Comparison of ENCODE assay signal across 17 cellular contexts in genomic region chr4:173669460-173670179, GRCh38.
DNase-seq lines count a peak whose midpoint lies in the region; ATAC-seq and TF ChIP-seq lines count a peak whose summit lies in the region.
"Had no signal": no experiment of that assay in that cellular context is flagged by ENCODE, and none has a peak within 500 bp of the region (broad histone marks: within the 10 kb centered on the region; RNA-seq: fewer than 3 reads in every experiment).

No MANE protein-coding gene starts in this region.

- peak overlapping the region in 3 of 4 donors; percentile 7 to 64 (median 46) for H3K27ac ChIP-seq in body of pancreas

- in situ Hi-C loops in HAP-1 (cut with MboI; ENCODE audit: low sequenced_read_pairs): no loop called here

- ATAC-seq in Right ventricle myocardium inferior: peak; percentile 97
- peak; percentile 79 for ATAC-seq in body of pancreas
- ATAC-seq in left cardiac atrium: peak; percentile 89 to 93
- ATAC-seq in left lobe of liver: peak; percentile 19
- no peak for ATAC-seq in activated naive CD4-positive, alpha-beta T cell treated with anti-CD3 and anti-CD28 coated beads, Interleukin-2, amount 50 U/mL, for 72 hours
- ATAC-seq: GM12878, GM23338 had no signal

- DNase-seq in Right ventricle myocardium inferior (ENCODE audit: missing footprints): no peak
- DNase-seq in cardiac septum (ENCODE audit: low spot score): no peak
- DNase-seq in body of pancreas: peak in 2 of 4 donors; percentile 22 to 31
- DNase-seq in left cardiac atrium: no peak
- DNase-seq in left lobe of liver (ENCODE audit: low spot score): no peak
- DNase-seq in activated naive CD4-positive, alpha-beta T cell treated with anti-CD3 and anti-CD28 coated beads, Interleukin-2, amount 50 U/mL, for 72 hours (ENCODE audit: low spot score in 2 of 2): no peak
- no peak for DNase-seq in HAP-1 (ENCODE audit: low spot score in 2 of 2)
- no peak for DNase-seq in NCI-H446 treated with DMSO at 0.1 percent for 48 hours (lab: John Stamatoyannopoulos, UW)
- DNase-seq: 8988T; AML-193; C1 segment of cervical spinal cord; Calu3; CD4-positive, alpha-beta T cell; DMS 273 treated with DMSO at 0.1 percent for 48 hours; H7 had no signal

- H3K9me3 ChIP-seq in body of pancreas (no peaks in the 10 kb centered on the region), HAP-1 (no peaks in the 10 kb centered on the region)

- no peak overlapping the region for H3K4me3 ChIP-seq in body of pancreas
- no peak overlapping the region for H3K4me3 ChIP-seq in HAP-1
- H3K4me3 ChIP-seq: GM12878, GM23338 had no signal

- no peak for TF ChIP-seq POLR2A in body of pancreas (IDR thresholded peaks at IDR 0.05)

- no peaks in the 10 kb centered on the region for H3K27me3 ChIP-seq in body of pancreas
- H3K27me3 ChIP-seq in HAP-1 (ENCODE audit: low read depth): no peaks in the 10 kb centered on the region

- peaks cover 0 to 4% of the 10 kb centered on the region in 2 donors for H3K9me3 Mint-ChIP-seq in activated naive CD4-positive, alpha-beta T cell treated with anti-CD3 and anti-CD28 coated beads, Interleukin-2, amount 50 U/mL, for 72 hours
- H3K9me3 Mint-ChIP-seq: GM23338 had no signal

- H3K27ac Mint-ChIP-seq in activated naive CD4-positive, alpha-beta T cell treated with anti-CD3 and anti-CD28 coated beads, Interleukin-2, amount 50 U/mL, for 72 hours: no peak overlapping the region
- H3K27ac Mint-ChIP-seq: CD4-positive, alpha-beta T cell; GM23338 had no signal

- intact Hi-C loops in Right ventricle myocardium inferior (cut with DNase I) (loop anchor here (1.0 to 5.0 kb wide), 2 partner anchors 77 to 137 kb away; partner anchors contain the start of gene HAND2), cardiac septum (cut with DNase I) (no loop called here), body of pancreas (cut with DNase I) (no loop called here), left cardiac atrium (cut with DNase I) (no loop called here)

- TF ChIP-seq CTCF in body of pancreas (IDR thresholded peaks at IDR 0.05): no peak

- H3K4me1 ChIP-seq in body of pancreas: no peaks in the 10 kb centered on the region
- no peaks in the 10 kb centered on the region for H3K4me1 ChIP-seq in HAP-1

- H3K36me3 ChIP-seq in body of pancreas (replicated peaks in 1 of 2; ENCODE audit: insufficient read depth in 1 of 2, low read depth in 2 of 2): no peaks in the 10 kb centered on the region
- H3K36me3 ChIP-seq in HAP-1 (replicated peaks): no peaks in the 10 kb centered on the region

- peaks cover 0 to 8% of the 10 kb centered on the region in 2 donors for H3K36me3 Mint-ChIP-seq in activated naive CD4-positive, alpha-beta T cell treated with anti-CD3 and anti-CD28 coated beads, Interleukin-2, amount 50 U/mL, for 72 hours

- WGBS in body of pancreas, 2 donors: 28 to 30% methylated on average over 4 of the region's 4 CpGs

Comparison
In these comparisons a context has a peak if more than half of its experiments do, and no peak if none do; other contexts are left out.
1. ATAC-seq: peak in Right ventricle myocardium inferior (single experiment), body of pancreas (single experiment), left cardiac atrium (2 of 2) and left lobe of liver (single experiment); none in activated naive CD4-positive, alpha-beta T cell treated with anti-CD3 and anti-CD28 coated beads, Interleukin-2, amount 50 U/mL, for 72 hours (0 of 2).